Comparison of ENCODE assay signal across 8 cellular contexts in the genomic region with DNA sequence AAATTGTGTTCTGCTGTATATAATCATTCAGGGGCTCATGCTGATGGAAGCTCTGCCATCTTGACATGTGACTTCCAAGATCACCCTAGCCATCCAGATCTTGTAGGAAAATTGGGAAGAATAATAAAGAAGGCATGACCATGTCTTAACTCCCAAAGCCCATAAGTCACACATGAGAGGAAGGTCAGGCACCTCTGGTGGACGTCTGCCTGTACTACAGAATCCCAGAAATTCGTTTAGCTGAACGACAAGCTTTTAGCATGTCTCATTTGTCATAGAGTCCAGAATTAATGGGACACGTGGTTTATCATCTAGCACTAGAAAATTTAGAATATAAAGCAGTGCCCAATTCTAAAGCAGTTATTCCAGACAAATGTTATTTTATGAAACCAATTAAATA.
A peak's percentile ranks its signal among the peaks of the same experiment; 100 is the strongest.
DNase-seq lines count a peak whose midpoint lies in the region; FAIRE-seq and TF ChIP-seq lines count a peak whose summit lies in the region.

No MANE protein-coding gene starts in this region.

- no peak overlapping the region for H3K27ac ChIP-seq in left ventricle myocardium inferior (replicated peaks)
- H3K27ac ChIP-seq in right atrium auricular region = no peak overlapping the region
- H3K27ac ChIP-seq in esophagus muscularis mucosa (replicated peaks in 1 of 4) = no peak overlapping the region

- no peak for FAIRE-seq in urothelium cell line (lab: Jason Lieb, UNC)

- TF ChIP-seq POLR2A in esophagus muscularis mucosa (IDR thresholded peaks at IDR 0.05; ENCODE audit: low read depth) = no peak

- 36% methylated on average over 4 of the region's 4 CpGs for WGBS in esophagus muscularis mucosa

- H3K36me3 ChIP-seq in left ventricle myocardium inferior (no peaks in the 10 kb centered on the region), right atrium auricular region (no peaks in the 10 kb centered on the region), esophagus muscularis mucosa (no peaks in the 10 kb centered on the region)

- H3K4me1 ChIP-seq in left ventricle myocardium inferior = no peaks in the 10 kb centered on the region
- H3K4me1 ChIP-seq in right atrium auricular region = no peaks in the 10 kb centered on the region
- H3K4me1 ChIP-seq in esophagus muscularis mucosa = no peaks in the 10 kb centered on the region

- H3K9me3 ChIP-seq in left ventricle myocardium inferior (replicated peaks) (no peaks in the 10 kb centered on the region), right atrium auricular region (no peaks in the 10 kb centered on the region), esophagus muscularis mucosa (no peaks in the 10 kb centered on the region)

- H3K4me3 ChIP-seq in left ventricle myocardium inferior (no peak overlapping the region), right atrium auricular region (no peak overlapping the region), esophagus muscularis mucosa (no peak overlapping the region)

- intact Hi-C loops in left ventricle myocardium inferior (cut with micrococcal nuclease) = no loop called here
- intact Hi-C loops in esophagus muscularis mucosa (cut with DNase I) = no loop called here

- DNase-seq in left ventricle myocardium inferior (no peak), right atrium auricular region (ENCODE audit: low spot score) (no peak), HPDE6-E6E7 (ENCODE audit: extremely low spot score) (peak; percentile 4), cerebellar cortex (ENCODE audit: low spot score) (peak; percentile 12), urothelium cell line (ENCODE audit: low spot score) (peak; percentile 17), esophagus muscularis mucosa (ENCODE audit: extremely low spot score) (no peak), T-helper 2 cell (no peak), amygdala (lab: John Stamatoyannopoulos, UW) (no peak)

- TF ChIP-seq CTCF in left ventricle myocardium inferior (IDR thresholded peaks at IDR 0.05; ENCODE audit: borderline replicate concordance) = peak; percentile 21
- peak in 1 of 2 donors; percentile 16 for TF ChIP-seq CTCF in right atrium auricular region (IDR thresholded peaks at IDR 0.05)
- peak in 1 of 3 experiments; percentile 16 for TF ChIP-seq CTCF in esophagus muscularis mucosa (IDR thresholded peaks at IDR 0.05)

- H3K27me3 ChIP-seq in left ventricle myocardium inferior (ENCODE audit: low read depth) = peaks cover 8% of the 10 kb centered on the region
- H3K27me3 ChIP-seq in right atrium auricular region = no peaks in the 10 kb centered on the region
- peaks cover 0 to 4% (median 0%) of the 10 kb centered on the region in 4 donors for H3K27me3 ChIP-seq in esophagus muscularis mucosa

- no peak for TF ChIP-seq EP300 in esophagus muscularis mucosa (IDR thresholded peaks at IDR 0.05)

Comparison
In these comparisons a context has a peak if more than half of its experiments do, and no peak if none do; other contexts are left out.
1. DNase-seq: peak in HPDE6-E6E7 (single experiment), cerebellar cortex (single experiment) and urothelium cell line (single experiment); none in left ventricle myocardium inferior (single experiment), right atrium auricular region (single experiment), esophagus muscularis mucosa (single experiment), T-helper 2 cell (0 of 5) and amygdala (0 of 56).